Comparison of ENCODE assay signal across 8 cellular contexts in genomic region chr20:45469336-45470261, GRCh38. TPM values are rescaled to one million over a fixed set of nuclear protein-coding genes. Genes with fewer than 3 reads are reported as not detected.
A peak's percentile ranks its signal among the peaks of the same experiment; 100 is the strongest.
DNase-seq lines count a peak whose midpoint lies in the region; ATAC-seq and TF ChIP-seq lines count a peak whose summit lies in the region.

A gene with protein sequence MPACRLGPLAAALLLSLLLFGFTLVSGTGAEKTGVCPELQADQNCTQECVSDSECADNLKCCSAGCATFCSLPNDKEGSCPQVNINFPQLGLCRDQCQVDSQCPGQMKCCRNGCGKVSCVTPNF (plus strand): TSS chr20:45469753. CDS start chr20:45469782, 29 bp downstream.

- H3K4me3 ChIP-seq in heart left ventricle (peak within 1 kb of the TSS; percentile 41 to 64 (median 53)), prostate gland (peak within 1 kb of the TSS; percentile 35 to 38)

- H3K27me3 Mint-ChIP-seq in activated naive CD4-positive, alpha-beta T cell treated with anti-CD3 and anti-CD28 coated beads for 36 hours (ENCODE audit: low read depth), result peaks cover 49% of the 10 kb centered on the region
- H3K27me3 Mint-ChIP-seq in T-helper 17 cell, result peaks cover 22% of the 10 kb centered on the region

- TF ChIP-seq CTCF in heart left ventricle (IDR thresholded peaks at IDR 0.05), result no peak
- peak in 1 of 4 experiments; percentile 26 for TF ChIP-seq CTCF in prostate gland (IDR thresholded peaks at IDR 0.05)

- H3K4me3 Mint-ChIP-seq in activated naive CD4-positive, alpha-beta T cell treated with anti-CD3 and anti-CD28 coated beads for 36 hours, result peak within 1 kb of the TSS; percentile 57
- H3K4me3 Mint-ChIP-seq in T-helper 17 cell, result peak within 1 kb of the TSS; percentile 66

- no peaks in the 10 kb centered on the region for H3K9me3 Mint-ChIP-seq in activated naive CD4-positive, alpha-beta T cell treated with anti-CD3 and anti-CD28 coated beads for 36 hours

- peak; percentile 15 for DNase-seq in activated naive CD4-positive, alpha-beta T cell treated with anti-CD3 and anti-CD28 coated beads for 36 hours
- DNase-seq in activated naive CD4-positive, alpha-beta T cell treated with anti-CD3 and anti-CD28 coated beads, Interleukin-2, amount 50 U/mL, for 16 hours, result no peak
- no peak for DNase-seq in T-helper 17 cell
- no peak for DNase-seq in heart left ventricle
- peak; percentile 64 for DNase-seq in prostate gland (ENCODE audit: low spot score)
- no peak for DNase-seq in 8988T
- no peak for DNase-seq in AG20443 (ENCODE audit: low spot score)
- DNase-seq in GF-D8 (lab: John Stamatoyannopoulos, UW), result no peak

- 6 to 9% (median 8%) methylated on average over 22 to 54 of the region's 54 CpGs for WGBS in heart left ventricle, 4 donors
- 5% methylated on average over 52 of the region's 54 CpGs for WGBS in prostate gland

- H3K27ac ChIP-seq in heart left ventricle (peak within 1 kb of the TSS in 2 of 12 donors; percentile 29 to 85), prostate gland (peak within 1 kb of the TSS; percentile 67 to 73)

- peaks cover 8% of the 10 kb centered on the region for H3K4me1 Mint-ChIP-seq in activated naive CD4-positive, alpha-beta T cell treated with anti-CD3 and anti-CD28 coated beads for 36 hours (ENCODE audit: low read depth)
- H3K4me1 Mint-ChIP-seq in T-helper 17 cell, result peaks cover 14% of the 10 kb centered on the region

- H3K36me3 ChIP-seq in heart left ventricle, result no peaks in the 10 kb centered on the region
- no peaks in the 10 kb centered on the region for H3K36me3 ChIP-seq in prostate gland

- H3K27me3 ChIP-seq in heart left ventricle (peaks cover 7 to 78% (median 33%) of the 10 kb centered on the region in 9 donors), prostate gland (replicated peaks; ENCODE audit: insufficient read depth) (no peaks in the 10 kb centered on the region)

- H3K36me3 Mint-ChIP-seq in activated naive CD4-positive, alpha-beta T cell treated with anti-CD3 and anti-CD28 coated beads for 36 hours (ENCODE audit: low read depth), result no peaks in the 10 kb centered on the region
- H3K36me3 Mint-ChIP-seq in T-helper 17 cell (ENCODE audit: low read depth), result peaks cover 4% of the 10 kb centered on the region

- intact Hi-C loops in activated naive CD4-positive, alpha-beta T cell treated with anti-CD3 and anti-CD28 coated beads for 36 hours (cut with micrococcal nuclease), result no loop called here
- intact Hi-C loops in heart left ventricle (cut with DNase I), result loop anchor here in 3 of 10 donors (10.0 kb wide), 2 partner anchors 285 to 305 kb away; no protein-coding TSS in a partner anchor
- intact Hi-C loops in prostate gland (cut with DNase I), result no loop called here

- CTCF ChIA-PET in activated naive CD4-positive, alpha-beta T cell treated with anti-CD3 and anti-CD28 coated beads for 36 hours (lab: Charles Lee), result interaction anchor here (0.6 to 1.3 kb wide), 3 partner anchors 14 to 301 kb away, joined by 3 to 6 read pairs (median 3); no protein-coding TSS in a partner anchor

- H3K9me3 ChIP-seq in T-helper 17 cell (ENCODE audit: control insufficient read depth, low read length, poor library complexity, severe bottlenecking) (no peaks in the 10 kb centered on the region), heart left ventricle (peaks cover 0 to 7% (median 0%) of the 10 kb centered on the region in 12 donors), prostate gland (no peaks in the 10 kb centered on the region)

- TF ChIP-seq POLR2A in heart left ventricle (IDR thresholded peaks at IDR 0.05) (no peak), prostate gland (IDR thresholded peaks at IDR 0.05) (peak; percentile 21)

- H3K4me1 ChIP-seq in heart left ventricle, result peaks cover 6 to 23% (median 16%) of the 10 kb centered on the region in 12 donors
- peaks cover 8% of the 10 kb centered on the region for H3K4me1 ChIP-seq in prostate gland (replicated peaks)

- ATAC-seq in T-helper 17 cell (no peak), heart left ventricle (peak in 3 of 4 donors; percentile 18 to 35 (median 30))

- no peak within 1 kb of the TSS for H3K27ac Mint-ChIP-seq in activated naive CD4-positive, alpha-beta T cell treated with anti-CD3 and anti-CD28 coated beads for 36 hours
- H3K27ac Mint-ChIP-seq in T-helper 17 cell, result no peak within 1 kb of the TSS

RNA-seq across cellular contexts. Expression of the gene that starts here (rescaled TPM):
- 1 to 10 TPM in 1 of 2 experiments, under 1 TPM in 1; 0.83 to 1.0 TPM for total RNA-seq in activated naive CD4-positive, alpha-beta T cell treated with anti-CD3 and anti-CD28 coated beads for 36 hours
- total RNA-seq in T-helper 17 cell (under 1 TPM in 1 of 2 donors, not detected in 1; 0.96 TPM), heart left ventricle (1 to 10 TPM in 1 of 9 donors, under 1 TPM in 1, not detected in 7; 0.77 to 4.7 TPM), prostate gland (100 to 1,000 TPM in 1 of 2 donors, 10 to 100 TPM in 1; 100.0 to 122 TPM)
- under 1 TPM in 1 of 2 donors, not detected in 1; 0.51 TPM for polyA plus RNA-seq in heart left ventricle

Comparison
In these comparisons a context has a peak if more than half of its experiments do, and no peak if none do; other contexts are left out.
1. RNA of the gene that starts here (total RNA-seq): 100.0 to 122 TPM in prostate gland; 0.83 to 1.0 TPM in activated naive CD4-positive, alpha-beta T cell treated with anti-CD3 and anti-CD28 coated beads for 36 hours, 0.96 TPM in T-helper 17 cell and 0.77 to 4.7 TPM in heart left ventricle; every median in the first group is over 10 times any median in the second.
2. DNase-seq: peak in activated naive CD4-positive, alpha-beta T cell treated with anti-CD3 and anti-CD28 coated beads for 36 hours (single experiment) and prostate gland (single experiment); none in activated naive CD4-positive, alpha-beta T cell treated with anti-CD3 and anti-CD28 coated beads, Interleukin-2, amount 50 U/mL, for 16 hours (single experiment), T-helper 17 cell (0 of 3), heart left ventricle (0 of 5), 8988T (single experiment), AG20443 (single experiment) and GF-D8 (single experiment).